ENCODE assay signal across 1 cellular context in genomic region chr11:130146797-130147196, GRCh38.
TF ChIP-seq lines count a peak whose summit lies in the region.

No MANE protein-coding gene starts in this region.

TF ChIP-seq in HCT116, 20 proteins besides CTCF, POLR2A, EP300 and RAD21 (continued from another document):
- TF ChIP-seq, protein P1, sequence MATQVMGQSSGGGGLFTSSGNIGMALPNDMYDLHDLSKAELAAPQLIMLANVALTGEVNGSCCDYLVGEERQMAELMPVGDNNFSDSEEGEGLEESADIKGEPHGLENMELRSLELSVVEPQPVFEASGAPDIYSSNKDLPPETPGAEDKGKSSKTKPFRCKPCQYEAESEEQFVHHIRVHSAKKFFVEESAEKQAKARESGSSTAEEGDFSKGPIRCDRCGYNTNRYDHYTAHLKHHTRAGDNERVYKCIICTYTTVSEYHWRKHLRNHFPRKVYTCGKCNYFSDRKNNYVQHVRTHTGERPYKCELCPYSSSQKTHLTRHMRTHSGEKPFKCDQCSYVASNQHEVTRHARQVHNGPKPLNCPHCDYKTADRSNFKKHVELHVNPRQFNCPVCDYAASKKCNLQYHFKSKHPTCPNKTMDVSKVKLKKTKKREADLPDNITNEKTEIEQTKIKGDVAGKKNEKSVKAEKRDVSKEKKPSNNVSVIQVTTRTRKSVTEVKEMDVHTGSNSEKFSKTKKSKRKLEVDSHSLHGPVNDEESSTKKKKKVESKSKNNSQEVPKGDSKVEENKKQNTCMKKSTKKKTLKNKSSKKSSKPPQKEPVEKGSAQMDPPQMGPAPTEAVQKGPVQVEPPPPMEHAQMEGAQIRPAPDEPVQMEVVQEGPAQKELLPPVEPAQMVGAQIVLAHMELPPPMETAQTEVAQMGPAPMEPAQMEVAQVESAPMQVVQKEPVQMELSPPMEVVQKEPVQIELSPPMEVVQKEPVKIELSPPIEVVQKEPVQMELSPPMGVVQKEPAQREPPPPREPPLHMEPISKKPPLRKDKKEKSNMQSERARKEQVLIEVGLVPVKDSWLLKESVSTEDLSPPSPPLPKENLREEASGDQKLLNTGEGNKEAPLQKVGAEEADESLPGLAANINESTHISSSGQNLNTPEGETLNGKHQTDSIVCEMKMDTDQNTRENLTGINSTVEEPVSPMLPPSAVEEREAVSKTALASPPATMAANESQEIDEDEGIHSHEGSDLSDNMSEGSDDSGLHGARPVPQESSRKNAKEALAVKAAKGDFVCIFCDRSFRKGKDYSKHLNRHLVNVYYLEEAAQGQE (IDR thresholded peaks at IDR 0.05; ENCODE audit: low read depth): no peak
- no peak for TF ChIP-seq MAX (IDR thresholded peaks at IDR 0.05)
- no peak for TF ChIP-seq TCF7L2 (IDR thresholded peaks at IDR 0.05; ENCODE audit: borderline replicate concordance, extremely low read depth, insufficient read depth, insufficient read length)
- TF ChIP-seq EZH2phosphoT487 (IDR thresholded peaks at IDR 0.05; ENCODE audit: borderline replicate concordance): no peak
